ENCODE assay signal across 1 cellular context in genomic region chr11:2839395-2839941, GRCh38.
TF ChIP-seq lines count a peak whose summit lies in the region.

No MANE protein-coding gene starts in this region.

TF ChIP-seq in GM23338, 12 proteins besides CTCF, POLR2A, EP300 and RAD21:
- no peak for TF ChIP-seq JUNB (IDR thresholded peaks at IDR 0.05; ENCODE audit: unreplicated experiment)
- no peak for TF ChIP-seq CREB1 (CRISPR knock-in tag; IDR thresholded peaks at IDR 0.05; ENCODE audit: low read depth)
- no peak for TF ChIP-seq STAT1 (IDR thresholded peaks at IDR 0.05; ENCODE audit: unreplicated experiment)
